Comparison of ENCODE assay signal across 8 cellular contexts in genomic region chr22:46054091-46054877, GRCh38.
A peak's percentile ranks its signal among the peaks of the same experiment; 100 is the strongest.
DNase-seq lines count a peak whose midpoint lies in the region; ATAC-seq lines count a peak whose summit lies in the region.

No MANE protein-coding gene starts in this region.

- H3K4me1 Mint-ChIP-seq in activated naive CD8-positive, alpha-beta T cell treated with anti-CD3 and anti-CD28 coated beads, Interleukin-2, amount 10 ng/mL, durations not matched to agents 7 days and 5 days, result peaks cover 24% of the 10 kb centered on the region

- no peaks in the 10 kb centered on the region for H3K9me3 Mint-ChIP-seq in activated naive CD8-positive, alpha-beta T cell treated with anti-CD3 and anti-CD28 coated beads, Interleukin-2, amount 10 ng/mL, durations not matched to agents 7 days and 5 days

- peak overlapping the region; percentile 94 for H3K27ac Mint-ChIP-seq in activated naive CD8-positive, alpha-beta T cell treated with anti-CD3 and anti-CD28 coated beads, Interleukin-2, amount 10 ng/mL, durations not matched to agents 7 days and 5 days

- peak overlapping the region; percentile 93 for H3K4me3 Mint-ChIP-seq in activated naive CD8-positive, alpha-beta T cell treated with anti-CD3 and anti-CD28 coated beads, Interleukin-2, amount 10 ng/mL, durations not matched to agents 7 days and 5 days

- intact Hi-C loops in Right ventricle myocardium inferior (cut with DNase I), result no loop called here

- no peaks in the 10 kb centered on the region for H3K36me3 Mint-ChIP-seq in activated naive CD8-positive, alpha-beta T cell treated with anti-CD3 and anti-CD28 coated beads, Interleukin-2, amount 10 ng/mL, durations not matched to agents 7 days and 5 days

- no peaks in the 10 kb centered on the region for H3K27me3 Mint-ChIP-seq in activated naive CD8-positive, alpha-beta T cell treated with anti-CD3 and anti-CD28 coated beads, Interleukin-2, amount 10 ng/mL, durations not matched to agents 7 days and 5 days

- ATAC-seq in activated naive CD8-positive, alpha-beta T cell treated with anti-CD3 and anti-CD28 coated beads, Interleukin-2, amount 10 ng/mL, durations not matched to agents 7 days and 5 days (ENCODE audit: low read depth), result peak; percentile 41
- peak; percentile 69 for ATAC-seq in Right ventricle myocardium inferior
- no peak for ATAC-seq in GM18858 (IDR thresholded peaks at IDR 0.05; ENCODE audit: unreplicated experiment)

- DNase-seq in NCI-H2081 (lab: John Stamatoyannopoulos, UW), result peak; percentile 70 to 77
- DNase-seq in NCI-H2081 treated with DMSO at 0.1 percent for 48 hours (lab: John Stamatoyannopoulos, UW), result no peak
- DNase-seq in NCI-H1105 treated with DMSO at 0.1 percent for 48 hours (lab: John Stamatoyannopoulos, UW), result peak; percentile 63
- peak; percentile 69 for DNase-seq in activated naive CD8-positive, alpha-beta T cell treated with anti-CD3 and anti-CD28 coated beads, Interleukin-2, amount 10 ng/mL, durations not matched to agents 7 days and 5 days
- peak; percentile 91 for DNase-seq in Right ventricle myocardium inferior (ENCODE audit: missing footprints)
- DNase-seq in pons (ENCODE audit: low spot score), result peak; percentile 55
- no peak for DNase-seq in iPS-NIHi7 (ENCODE audit: extremely low spot score)

- POLR2A ChIA-PET in activated naive CD8-positive, alpha-beta T cell treated with anti-CD3 and anti-CD28 coated beads, Interleukin-2, amount 10 ng/mL, durations not matched to agents 7 days and 5 days (lab: Charles Lee), result interaction anchor here (0.6 to 7.2 kb wide), 10 partner anchors 10 to 242 kb away, joined by 3 to 58 read pairs (median 4); partner anchors contain the start of gene GTSE1

Comparison
In these comparisons a context has a peak if more than half of its experiments do, and no peak if none do; other contexts are left out.
1. DNase-seq: peak in NCI-H2081 (2 of 2), NCI-H1105 treated with DMSO at 0.1 percent for 48 hours (single experiment), activated naive CD8-positive, alpha-beta T cell treated with anti-CD3 and anti-CD28 coated beads, Interleukin-2, amount 10 ng/mL, durations not matched to agents 7 days and 5 days (single experiment), Right ventricle myocardium inferior (single experiment) and pons (single experiment); none in NCI-H2081 treated with DMSO at 0.1 percent for 48 hours (single experiment) and iPS-NIHi7 (single experiment).